8 cellular contexts compared by ENCODE assay signal in genomic region chr1:2228157-2228594, GRCh38. TPM values are rescaled to one million over a fixed set of nuclear protein-coding genes. Genes with fewer than 3 reads are reported as not detected.
DNase-seq lines count a peak whose midpoint lies in the region; ATAC-seq and TF ChIP-seq lines count a peak whose summit lies in the region.

TSS of gene SKI (plus strand) at chr1:2228319. CDS start at chr1:2228767, 448 bp downstream.

- H3K27me3 Mint-ChIP-seq in activated T-cell treated with anti-CD3 and anti-CD28 coated beads, Interleukin-2, amount 50 U/mL, for 72 hours (ENCODE audit: low read depth) = no peaks in the 10 kb centered on the region
- H3K27me3 Mint-ChIP-seq in chondrocyte (ENCODE audit: low read depth) (no peaks in the 10 kb centered on the region), memory B cell (no peaks in the 10 kb centered on the region)

- TF ChIP-seq CTCF in chondrocyte (IDR thresholded peaks at IDR 0.05) (no peak), upper lobe of left lung (IDR thresholded peaks at IDR 0.05) (no peak)

- TF ChIP-seq POLR2A in upper lobe of left lung (IDR thresholded peaks at IDR 0.05) = no peak

- H3K27ac Mint-ChIP-seq in activated T-cell treated with anti-CD3 and anti-CD28 coated beads, Interleukin-2, amount 50 U/mL, for 72 hours = peak within 1 kb of the TSS; percentile 94
- H3K27ac Mint-ChIP-seq in chondrocyte (ENCODE audit: unreplicated experiment) (peak within 1 kb of the TSS; percentile 98), memory B cell (peak within 1 kb of the TSS; percentile 73)

- TF ChIP-seq EP300 in upper lobe of left lung (IDR thresholded peaks at IDR 0.05) = no peak

- peak within 1 kb of the TSS; percentile 73 to 87 (median 76) for H3K4me3 ChIP-seq in upper lobe of left lung

- DNase-seq in activated T-cell treated with anti-CD3 and anti-CD28 coated beads, Interleukin-2, amount 50 U/mL, for 72 hours = no peak
- DNase-seq in activated T-cell treated with anti-CD3 and anti-CD28 coated beads, Interleukin-2, amount 50 U/mL, for 48 hours = no peak
- DNase-seq in chondrocyte (ENCODE audit: low spot score) (no peak), memory B cell (ENCODE audit: low spot score in 2 of 2) (no peak), upper lobe of left lung (peak in 1 of 2 donors; percentile 83)

- WGBS in upper lobe of left lung, 2 donors = no CpG with 5 or more reads among the region's 100 CpGs

- peaks cover 38 to 50% (median 45%) of the 10 kb centered on the region in 4 donors for H3K4me1 ChIP-seq in upper lobe of left lung

- H3K36me3 ChIP-seq in upper lobe of left lung = no peaks in the 10 kb centered on the region

- H3K4me1 Mint-ChIP-seq in activated T-cell treated with anti-CD3 and anti-CD28 coated beads, Interleukin-2, amount 50 U/mL, for 72 hours (ENCODE audit: low read depth) = peaks cover 27% of the 10 kb centered on the region
- H3K4me1 Mint-ChIP-seq in chondrocyte (ENCODE audit: low read depth) (peaks cover 30% of the 10 kb centered on the region), memory B cell (peaks cover 32% of the 10 kb centered on the region)

- no peaks in the 10 kb centered on the region for H3K9me3 ChIP-seq in upper lobe of left lung

- no peaks in the 10 kb centered on the region for H3K9me3 Mint-ChIP-seq in activated T-cell treated with anti-CD3 and anti-CD28 coated beads, Interleukin-2, amount 50 U/mL, for 72 hours
- H3K9me3 Mint-ChIP-seq in chondrocyte (ENCODE audit: low read depth) (no peaks in the 10 kb centered on the region), memory B cell (no peaks in the 10 kb centered on the region)

- peak within 1 kb of the TSS; percentile 92 for H3K4me3 Mint-ChIP-seq in activated T-cell treated with anti-CD3 and anti-CD28 coated beads, Interleukin-2, amount 50 U/mL, for 72 hours
- H3K4me3 Mint-ChIP-seq in chondrocyte (ENCODE audit: unreplicated experiment) = peak within 1 kb of the TSS; percentile 97
- H3K4me3 Mint-ChIP-seq in memory B cell = peak within 1 kb of the TSS; percentile 90

- no peak for ATAC-seq in activated T-cell treated with anti-CD3 and anti-CD28 coated beads, Interleukin-2, amount 50 U/mL, for 72 hours (replicated peaks in 1 of 2)
- ATAC-seq in memory B cell (ENCODE audit: low read depth) (no peak), upper lobe of left lung (ENCODE audit: low FRiP score in 2 of 2) (no peak), GM18511 (IDR thresholded peaks at IDR 0.05; ENCODE audit: unreplicated experiment) (no peak), HG03095 (IDR thresholded peaks at IDR 0.05; ENCODE audit: unreplicated experiment) (no peak), GM19035 (IDR thresholded peaks at IDR 0.05; ENCODE audit: unreplicated experiment) (no peak)

- H3K27ac ChIP-seq in upper lobe of left lung = peak within 1 kb of the TSS; percentile 99

- no peaks in the 10 kb centered on the region for H3K27me3 ChIP-seq in upper lobe of left lung

- H3K36me3 Mint-ChIP-seq in activated T-cell treated with anti-CD3 and anti-CD28 coated beads, Interleukin-2, amount 50 U/mL, for 72 hours (ENCODE audit: insufficient read depth in 2 of 2) = peaks cover 8 to 10% of the 10 kb centered on the region in 2 donors
- H3K36me3 Mint-ChIP-seq in chondrocyte (ENCODE audit: low read depth) (peaks cover 8% of the 10 kb centered on the region), memory B cell (no peaks in the 10 kb centered on the region)

RNA-seq across cellular contexts. Expression of gene SKI, which starts in this region (rescaled TPM):
- total RNA-seq in activated T-cell treated with anti-CD3 and anti-CD28 coated beads, Interleukin-2, amount 50 U/mL, for 72 hours = 10 to 100 TPM; 28.5 to 32.3 TPM
- total RNA-seq in chondrocyte (112 to 135 TPM (median 116 TPM) in 3 replicates), upper lobe of left lung (100 to 1,000 TPM in 3 of 6 donors, 10 to 100 TPM in 3; 57.3 to 108 (median 96.9) TPM)
